Comparison of ENCODE assay signal across 17 cellular contexts in genomic region chr11:28114116-28114515, GRCh38. TPM values are rescaled to one million over a fixed set of nuclear protein-coding genes. Genes with fewer than 3 reads are reported as not detected.
DNase-seq lines count a peak whose midpoint lies in the region; ATAC-seq and TF ChIP-seq lines count a peak whose summit lies in the region.
"Had no signal": no experiment of that assay in that cellular context is flagged by ENCODE, and none has a peak within 500 bp of the region (broad histone marks: within the 10 kb centered on the region; RNA-seq: fewer than 3 reads in every experiment).

No MANE protein-coding gene starts in this region.

- TF ChIP-seq CTCF in CD4-positive, alpha-beta T cell (IDR thresholded peaks at IDR 0.05): no peak
- TF ChIP-seq CTCF in GM23338 (conservative IDR thresholded peaks at IDR 0.05; ENCODE audit: low read depth in 2 of 2) (no peak), Loucy (conservative IDR thresholded peaks at IDR 0.05; ENCODE audit: low read length) (no peak), smooth muscle cell (IDR thresholded peaks at IDR 0.05; ENCODE audit: borderline replicate concordance, insufficient read depth, poor library complexity, severe bottlenecking) (no peak)

- H3F3A ChIP-seq in GM23338 (replicated peaks; ENCODE audit: low read depth) (no peaks in the 10 kb centered on the region), Loucy (ENCODE audit: low read depth) (no peaks in the 10 kb centered on the region), smooth muscle cell (ENCODE audit: low read depth) (peaks cover 3% of the 10 kb centered on the region)

- no peak overlapping the region for H3K4me3 ChIP-seq in GM23338
- peak overlapping the region; percentile 26 for H3K4me3 ChIP-seq in Loucy (ENCODE audit: low read length, poor library complexity, severe bottlenecking)
- H3K4me3 ChIP-seq in smooth muscle cell: no peak overlapping the region
- H3K4me3 ChIP-seq: BLaER1 treated with 17β-estradiol and CSF1 and Interleukin-3, amounts not matched to agents 10 nM and 100 nM; HAP-1 had no signal

- ATAC-seq in CD4-positive, alpha-beta T cell (ENCODE audit: poor library complexity): no peak
- no peak for ATAC-seq in GM23338
- ATAC-seq in activated T-cell treated with anti-CD3 and anti-CD28 coated beads, Interleukin-2, amount 50 U/mL, for 4 hours: no peak

- H3K9me2 ChIP-seq in GM23338 (ENCODE audit: insufficient read depth) (no peaks in the 10 kb centered on the region), Loucy (replicated peaks; ENCODE audit: low read depth, low read length) (no peaks in the 10 kb centered on the region)

- H3K79me2 ChIP-seq in GM23338 (replicated peaks; ENCODE audit: insufficient read depth): peaks cover 31% of the 10 kb centered on the region
- peaks cover 50% of the 10 kb centered on the region for H3K79me2 ChIP-seq in Loucy (ENCODE audit: insufficient read depth, low read length)
- H3K79me2 ChIP-seq in smooth muscle cell (ENCODE audit: low read depth): peaks cover 57% of the 10 kb centered on the region

- H3K36me3 ChIP-seq in GM23338 (ENCODE audit: insufficient read depth) (no peaks in the 10 kb centered on the region), Loucy (ENCODE audit: insufficient read depth, low read length) (no peaks in the 10 kb centered on the region), smooth muscle cell (ENCODE audit: low read depth) (peaks cover 6% of the 10 kb centered on the region)
- H3K36me3 ChIP-seq: BE2C had no signal

- no peaks in the 10 kb centered on the region for H3K27me3 Mint-ChIP-seq in CD4-positive, alpha-beta T cell
- H3K27me3 Mint-ChIP-seq in GM23338 (ENCODE audit: insufficient read depth, low read depth, poor library complexity): peaks cover 7% of the 10 kb centered on the region
- no peaks in the 10 kb centered on the region for H3K27me3 Mint-ChIP-seq in activated T-cell treated with anti-CD3 and anti-CD28 coated beads, Interleukin-2, amount 50 U/mL, for 4 hours (ENCODE audit: low read depth)
- H3K27me3 Mint-ChIP-seq: CD4-positive, alpha-beta memory T cell had no signal

- peaks cover 59% of the 10 kb centered on the region for H3K36me3 Mint-ChIP-seq in CD4-positive, alpha-beta T cell (ENCODE audit: low read depth)
- H3K36me3 Mint-ChIP-seq in GM23338 (ENCODE audit: low read depth): peaks cover 3% of the 10 kb centered on the region; the same call in 1 of the 3 replicates
- H3K36me3 Mint-ChIP-seq in activated T-cell treated with anti-CD3 and anti-CD28 coated beads, Interleukin-2, amount 50 U/mL, for 4 hours (ENCODE audit: insufficient read depth): peaks cover 12% of the 10 kb centered on the region

- WGBS in smooth muscle cell (ENCODE audit: low lambda C conversion rate): 97% methylated on average over 4 of the region's 4 CpGs

- H3K4me1 Mint-ChIP-seq in CD4-positive, alpha-beta T cell (ENCODE audit: low read depth): peaks cover 70% of the 10 kb centered on the region
- peaks cover 14% of the 10 kb centered on the region for H3K4me1 Mint-ChIP-seq in GM23338
- H3K4me1 Mint-ChIP-seq in activated T-cell treated with anti-CD3 and anti-CD28 coated beads, Interleukin-2, amount 50 U/mL, for 4 hours (ENCODE audit: low read depth): peaks cover 36% of the 10 kb centered on the region

- H3K27me3 ChIP-seq in CD4-positive, alpha-beta T cell (ENCODE audit: control insufficient read depth, insufficient read depth, low read length): no peaks in the 10 kb centered on the region
- no peaks in the 10 kb centered on the region for H3K27me3 ChIP-seq in GM23338 (ENCODE audit: insufficient read depth)
- no peaks in the 10 kb centered on the region for H3K27me3 ChIP-seq in Loucy (ENCODE audit: insufficient read depth, low read length, poor library complexity, severe bottlenecking)
- no peaks in the 10 kb centered on the region for H3K27me3 ChIP-seq in smooth muscle cell (ENCODE audit: low read depth)
- H3K27me3 ChIP-seq: BE2C; BLaER1 treated with 17β-estradiol and CSF1 and Interleukin-3, amounts not matched to agents 10 nM and 100 nM had no signal

- POLR2A ChIA-PET in CD4-positive, alpha-beta T cell (lab: Charles Lee): no interaction called here

- intact Hi-C loops in CD4-positive, alpha-beta T cell (cut with DNase I, micrococcal nuclease): no loop called here

- CTCF ChIA-PET in CD4-positive, alpha-beta T cell (lab: Charles Lee): no interaction called here

- H2AFZ ChIP-seq in GM23338: no peak overlapping the region
- no peak overlapping the region for H2AFZ ChIP-seq in Loucy (ENCODE audit: low read length)
- no peak overlapping the region for H2AFZ ChIP-seq in smooth muscle cell (ENCODE audit: low read depth)

- DNase-seq in CD4-positive, alpha-beta T cell: no peak
- DNase-seq in GM23338 (ENCODE audit: low spot score) (no peak), smooth muscle cell (lab: John Stamatoyannopoulos, UW; ENCODE audit: unreplicated experiment) (no peak)
- DNase-seq in stimulated activated CD4-positive, alpha-beta T cell treated with anti-CD3 and anti-CD28 coated beads, Interleukin-4, amount 100 ng/mL, for 4 hours: no peak
- DNase-seq in activated T-cell treated with anti-CD3 and anti-CD28 coated beads, Interleukin-2, amount 50 U/mL, for 4 hours: no peak
- DNase-seq: AML-193; BE2C; Calu3; CD4-positive, alpha-beta memory T cell; COR-L47; DMS53; DMS79 treated with DMSO at 0.1 percent for 48 hours; GOT3 had no signal

- no peak overlapping the region for H3K4me3 Mint-ChIP-seq in CD4-positive, alpha-beta T cell
- no peak overlapping the region for H3K4me3 Mint-ChIP-seq in GM23338
- no peak overlapping the region for H3K4me3 Mint-ChIP-seq in activated T-cell treated with anti-CD3 and anti-CD28 coated beads, Interleukin-2, amount 50 U/mL, for 4 hours
- H3K4me3 Mint-ChIP-seq: CD14-positive monocyte; CD4-positive, alpha-beta memory T cell had no signal

- no peaks in the 10 kb centered on the region for H4K20me1 ChIP-seq in GM23338 (replicated peaks; ENCODE audit: insufficient read depth)
- H4K20me1 ChIP-seq in Loucy (ENCODE audit: insufficient read depth, low read length, poor library complexity, severe bottlenecking): peaks cover 2% of the 10 kb centered on the region
- H4K20me1 ChIP-seq in smooth muscle cell (ENCODE audit: low read depth): peaks cover 4% of the 10 kb centered on the region

- no peaks in the 10 kb centered on the region for H3K9me3 ChIP-seq in CD4-positive, alpha-beta T cell (ENCODE audit: control insufficient read depth, low read length)
- H3K9me3 ChIP-seq in Loucy (ENCODE audit: insufficient read depth, low read depth, low read length): no peaks in the 10 kb centered on the region
- H3K9me3 ChIP-seq in smooth muscle cell (replicated peaks; ENCODE audit: low read depth): no peaks in the 10 kb centered on the region
- H3K9me3 ChIP-seq: BE2C; BLaER1 treated with 17β-estradiol and CSF1 and Interleukin-3, amounts not matched to agents 10 nM and 100 nM; HAP-1 had no signal

- no peak overlapping the region for H3K4me2 ChIP-seq in GM23338
- H3K4me2 ChIP-seq in Loucy (ENCODE audit: low read depth, low read length, poor library complexity, severe bottlenecking): peak overlapping the region; percentile 48
- no peak overlapping the region for H3K4me2 ChIP-seq in smooth muscle cell
- H3K4me2 ChIP-seq: BLaER1 treated with 17β-estradiol and CSF1 and Interleukin-3, amounts not matched to agents 10 nM and 100 nM had no signal

- H3K27ac Mint-ChIP-seq in CD4-positive, alpha-beta T cell: peak overlapping the region; percentile 4
- H3K27ac Mint-ChIP-seq in GM23338: peak overlapping the region; percentile 75; the same call in 1 of the 2 replicates
- H3K27ac Mint-ChIP-seq: CD14-positive monocyte; CD4-positive, alpha-beta memory T cell had no signal

- no peak overlapping the region for H3K9ac ChIP-seq in Loucy (ENCODE audit: low read depth, low read length, poor library complexity, severe bottlenecking)
- H3K9ac ChIP-seq in smooth muscle cell (ENCODE audit: low read depth): no peak overlapping the region
- H3K9ac ChIP-seq: BLaER1 treated with 17β-estradiol and CSF1 and Interleukin-3, amounts not matched to agents 10 nM and 100 nM had no signal

- H3K4me1 ChIP-seq in GM23338 (ENCODE audit: insufficient read depth) (no peaks in the 10 kb centered on the region), Loucy (ENCODE audit: insufficient read depth, low read length, poor library complexity, severe bottlenecking) (peaks cover 44% of the 10 kb centered on the region), smooth muscle cell (ENCODE audit: low read depth) (peaks cover 22% of the 10 kb centered on the region)
- H3K4me1 ChIP-seq: BE2C had no signal

- H3K27ac ChIP-seq in CD4-positive, alpha-beta T cell (ENCODE audit: low read depth, low read length): no peak overlapping the region
- no peak overlapping the region for H3K27ac ChIP-seq in GM23338 (ENCODE audit: low read depth)
- H3K27ac ChIP-seq in smooth muscle cell (ENCODE audit: low read depth): no peak overlapping the region
- H3K27ac ChIP-seq: BLaER1 treated with 17β-estradiol and CSF1 and Interleukin-3, amounts not matched to agents 10 nM and 100 nM had no signal

- no peaks in the 10 kb centered on the region for H3K9me3 Mint-ChIP-seq in CD4-positive, alpha-beta T cell
- H3K9me3 Mint-ChIP-seq in GM23338: no peaks in the 10 kb centered on the region
- H3K9me3 Mint-ChIP-seq in activated T-cell treated with anti-CD3 and anti-CD28 coated beads, Interleukin-2, amount 50 U/mL, for 4 hours: no peaks in the 10 kb centered on the region
- H3K9me3 Mint-ChIP-seq: CD14-positive monocyte; CD4-positive, alpha-beta memory T cell had no signal

RNA-seq across cellular contexts. Expression of gene METTL15, which starts 5.9 kb away (rescaled TPM):
- 1 to 10 TPM; 3.5 to 4.4 TPM for total RNA-seq in CD4-positive, alpha-beta T cell
- 13.0 and 19.8 TPM in 2 replicates for total RNA-seq in GM23338 (2014; rRNA removed; shearing (Covaris generic))
- polyA plus RNA-seq in GM23338 (2016; fragmentation: Nextera tagmentation; extraction: Ambion mirVana) (6.2 and 9.0 TPM in 2 replicates), smooth muscle cell (8.1 and 11.7 TPM in 2 replicates)
- 21.3 and 26.1 TPM in 2 replicates for total RNA-seq in smooth muscle cell
- 10 to 100 TPM in 2 of 3 donors, 1 to 10 TPM in 1; 8.1 to 10.9 (median 10.2) TPM for total RNA-seq in activated T-cell treated with anti-CD3 and anti-CD28 coated beads, Interleukin-2, amount 50 U/mL, for 4 hours

RNA-seq across cellular contexts. Expression of gene KIF18A, which starts 6.2 kb away (rescaled TPM):
- 1 to 10 TPM; 3.4 to 5.3 TPM for total RNA-seq in CD4-positive, alpha-beta T cell
- 25.9 and 26.5 TPM in 2 replicates for total RNA-seq in GM23338 (2014; rRNA removed; shearing (Covaris generic))
- polyA plus RNA-seq in GM23338 (2016; fragmentation: Nextera tagmentation; extraction: Ambion mirVana): 15.2 and 22.2 TPM in 2 replicates
- total RNA-seq in smooth muscle cell: 5.4 and 6.7 TPM in 2 replicates
- 1.3 and 2.2 TPM in 2 replicates for polyA plus RNA-seq in smooth muscle cell
- total RNA-seq in activated T-cell treated with anti-CD3 and anti-CD28 coated beads, Interleukin-2, amount 50 U/mL, for 4 hours: 1 to 10 TPM; 2.8 to 4.0 (median 2.9) TPM
